9 cellular contexts compared by ENCODE assay signal in the genomic region with DNA sequence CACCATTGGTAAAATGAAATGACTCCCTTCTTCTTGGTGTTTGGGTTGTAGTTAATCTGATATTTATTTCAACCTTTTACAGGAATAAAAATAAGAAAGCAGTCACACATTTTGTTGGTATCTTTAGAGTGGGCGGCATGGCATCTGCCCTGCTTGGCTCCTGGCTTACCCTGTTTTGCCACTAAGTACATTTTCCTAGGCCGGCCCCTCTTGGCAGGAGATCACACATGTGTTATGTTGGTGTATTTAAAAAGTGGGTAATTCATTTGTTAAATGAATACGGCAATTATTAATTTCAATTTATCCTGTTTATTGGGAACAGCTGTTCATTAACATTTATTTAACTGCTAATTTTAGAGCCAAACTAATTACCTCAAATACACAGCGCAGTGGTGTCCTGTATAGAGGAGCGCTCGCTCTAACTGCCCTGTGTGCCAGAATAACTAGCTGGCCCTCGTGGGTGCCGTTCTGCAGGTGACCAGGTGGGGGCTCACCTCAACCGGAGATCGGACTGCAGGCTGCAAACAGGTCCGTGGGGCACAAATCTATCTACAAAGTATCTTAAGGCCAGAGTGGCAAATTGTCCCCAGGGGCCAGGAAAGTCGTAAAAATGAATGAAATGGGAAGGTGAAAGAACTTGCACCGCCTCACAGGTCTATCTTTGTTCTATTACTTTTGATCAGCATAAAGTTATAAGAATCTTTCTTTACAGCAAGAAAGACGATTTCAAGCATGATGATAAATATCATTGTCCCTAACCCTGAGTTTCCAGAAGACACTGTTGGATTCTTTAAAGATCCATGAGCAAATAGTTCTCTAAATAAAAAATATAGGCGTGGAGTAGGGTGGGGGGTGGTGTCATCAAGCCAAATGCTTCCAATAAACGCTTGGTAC. TPM values are rescaled to one million over a fixed set of nuclear protein-coding genes. Genes with fewer than 3 reads are reported as not detected.
DNase-seq lines count a peak whose midpoint lies in the region; ATAC-seq, FAIRE-seq and TF ChIP-seq lines count a peak whose summit lies in the region.
"Had no signal": no experiment of that assay in that cellular context is flagged by ENCODE, and none has a peak within 500 bp of the region (broad histone marks: within the 10 kb centered on the region; RNA-seq: fewer than 3 reads in every experiment).

No MANE protein-coding gene starts in this region.

- CTCF ChIA-PET in IMR-90 (lab: Yijun Ruan, JAX) = interaction anchor here (0.7 to 3.7 kb wide), 6 partner anchors 11 to 1030 kb away, joined by 3 to 17 read pairs (median 4); no protein-coding TSS in a partner anchor

- no peak for TF ChIP-seq POLR2A in IMR-90 (IDR thresholded peaks at IDR 0.05; ENCODE audit: low read depth, low read length)

- no peak overlapping the region for H3K4me2 ChIP-seq in IMR-90 (ENCODE audit: low read depth, low read length)
- H3K4me2 ChIP-seq in parathyroid adenoma (ENCODE audit: low read length) = no peak overlapping the region

- no peaks in the 10 kb centered on the region for H3K36me3 Mint-ChIP-seq in type B pancreatic cell

- in situ Hi-C loops in IMR-90 (cut with MboI; ENCODE audit: low sequenced_read_pairs) = loop anchor here (5.0 to 25.0 kb wide), 4 partner anchors 425 to 1045 kb away; no protein-coding TSS in a partner anchor

- no peak for FAIRE-seq in RCC 7860 (lab: Jason Lieb, UNC)

- TF ChIP-seq RAD21 in IMR-90 (IDR thresholded peaks at IDR 0.05; ENCODE audit: low read length) = peak; percentile 76

- POLR2A ChIA-PET in IMR-90 (lab: Charles Lee; ENCODE audit: unreplicated experiment) = no interaction called here

- H3K9me3 ChIP-seq in IMR-90 (ENCODE audit: control insufficient read depth, insufficient read depth, low read length) (no peaks in the 10 kb centered on the region), parathyroid adenoma (ENCODE audit: control insufficient read depth, low read length) (no peaks in the 10 kb centered on the region)

- H3K9ac ChIP-seq in IMR-90 (ENCODE audit: low read depth, low read length) = no peak overlapping the region
- H3K9ac ChIP-seq in parathyroid adenoma = no peak overlapping the region

- no CpG with 5 or more reads among the region's 16 CpGs for WGBS in IMR-90 (ENCODE audit: extremely low coverage in 2 of 2, insufficient read length in 1 of 2), 2 experiments

- H3K79me2 ChIP-seq in parathyroid adenoma = no peaks in the 10 kb centered on the region

- ATAC-seq in GM21619 (IDR thresholded peaks at IDR 0.05; ENCODE audit: unreplicated experiment) (peak; percentile 96), IMR-90 (ENCODE audit: low read depth) (peak; percentile 95)

- TF ChIP-seq CTCF in IMR-90 (conservative IDR thresholded peaks at IDR 0.05; ENCODE audit: low read depth, low read length) = peak; percentile 76
- peak; percentile 95 for TF ChIP-seq CTCF in fibroblast of villous mesenchyme (IDR thresholded peaks at IDR 0.05; ENCODE audit: insufficient read depth, low read depth, low read length)
- peak; percentile 90 for TF ChIP-seq CTCF in parathyroid adenoma (IDR thresholded peaks at IDR 0.05)
- peak; percentile 92 for TF ChIP-seq CTCF in type B pancreatic cell (conservative IDR thresholded peaks at IDR 0.05)

- H4K5ac ChIP-seq in IMR-90 (ENCODE audit: low read depth, low read length) = no peak overlapping the region

- no peak overlapping the region for H2BK15ac ChIP-seq in IMR-90 (ENCODE audit: low read depth, low read length)

- H3K4me1 ChIP-seq in IMR-90 (ENCODE audit: control insufficient read depth, insufficient read depth, low read length) (no peaks in the 10 kb centered on the region), parathyroid adenoma (no peaks in the 10 kb centered on the region)

- H3K27me3 ChIP-seq in IMR-90 (ENCODE audit: control insufficient read depth, insufficient read depth, low read length) = peaks cover 7% of the 10 kb centered on the region
- H3K27me3 ChIP-seq in parathyroid adenoma (ENCODE audit: control insufficient read depth, insufficient read depth, low read length) = no peaks in the 10 kb centered on the region

- no peak overlapping the region for H3K18ac ChIP-seq in IMR-90 (ENCODE audit: low read depth, low read length)

- peaks cover 5% of the 10 kb centered on the region for H3K4me1 Mint-ChIP-seq in type B pancreatic cell (ENCODE audit: unreplicated experiment)

- H3K36me3 ChIP-seq in IMR-90 (ENCODE audit: control insufficient read depth, insufficient read depth, low read length) (no peaks in the 10 kb centered on the region), parathyroid adenoma (ENCODE audit: control insufficient read depth, insufficient read depth, low read length) (no peaks in the 10 kb centered on the region)

- no peaks in the 10 kb centered on the region; the same call in 1 of the 2 replicates for H3K9me1 ChIP-seq in IMR-90 (ENCODE audit: insufficient read depth, low read length)

- no peak overlapping the region for H3K23ac ChIP-seq in IMR-90 (ENCODE audit: low read depth, low read length)

- H3K9me3 Mint-ChIP-seq in type B pancreatic cell = no peaks in the 10 kb centered on the region

- no peak overlapping the region for H2AK9ac ChIP-seq in IMR-90 (replicated peaks; ENCODE audit: low read depth, low read length, poor library complexity)

- no peak overlapping the region for H3K27ac Mint-ChIP-seq in type B pancreatic cell

- peak overlapping the region; percentile 36 for H2AFZ ChIP-seq in IMR-90 (replicated peaks; ENCODE audit: low read length, poor library complexity)
- peak overlapping the region; percentile 18 for H2AFZ ChIP-seq in parathyroid adenoma

- peaks cover 15% of the 10 kb centered on the region for H3K27me3 Mint-ChIP-seq in type B pancreatic cell

- no peak overlapping the region for H4K91ac ChIP-seq in IMR-90 (ENCODE audit: insufficient read depth, low read depth, low read length)

- no peak overlapping the region for H3K56ac ChIP-seq in IMR-90 (ENCODE audit: extremely low read depth, insufficient read depth, low read length)

- no peaks in the 10 kb centered on the region for H4K20me1 ChIP-seq in IMR-90 (ENCODE audit: insufficient read depth, low read length)

- no peak overlapping the region for H2BK20ac ChIP-seq in IMR-90 (ENCODE audit: low read depth, low read length)

- no peak overlapping the region for H3K14ac ChIP-seq in IMR-90 (replicated peaks; ENCODE audit: low read depth, low read length)

- intact Hi-C loops in IMR-90 (cut with micrococcal nuclease) = loop anchor here (1.0 to 10.0 kb wide), 3 partner anchors 424 to 1033 kb away; no protein-coding TSS in a partner anchor

- no peak overlapping the region for H3K4ac ChIP-seq in IMR-90 (ENCODE audit: low read depth, low read length)

- H3K27ac ChIP-seq in IMR-90 (ENCODE audit: insufficient read depth, low read length) = no peak overlapping the region
- no peak overlapping the region for H3K27ac ChIP-seq in parathyroid adenoma
- H3K27ac ChIP-seq: epithelial cell of prostate had no signal

- H2BK5ac ChIP-seq in IMR-90 (ENCODE audit: low read depth, low read length, poor library complexity, severe bottlenecking) = no peak overlapping the region

- no peak overlapping the region for H3K4me3 Mint-ChIP-seq in type B pancreatic cell

- H2AK5ac ChIP-seq in IMR-90 (ENCODE audit: low read depth, low read length) = no peak overlapping the region

- BruUV-seq in IMR-90 (replicated peaks; lab: Mats Ljungman, UMichigan) = no TSS peak

- H2BK120ac ChIP-seq in IMR-90 (ENCODE audit: low read depth, low read length) = no peak overlapping the region

- H4K8ac ChIP-seq in IMR-90 (ENCODE audit: low read depth in 2 of 2, low read length in 2 of 2) = no peak overlapping the region

- H3K79me1 ChIP-seq in IMR-90 (ENCODE audit: low read depth in 1 of 2, low read length in 2 of 2) = no peaks in the 10 kb centered on the region

- peak; percentile 78 for DNase-seq in Daoy (ENCODE audit: low read depth)
- peak; percentile 47 for DNase-seq in IMR-90
- peak; percentile 44 for DNase-seq in RCC 7860 (ENCODE audit: low spot score)
- DNase-seq in activated T-helper 1 cell treated with anti-CD3 and anti-CD28 coated beads, Interleukin-2, amount 50 U/mL, for 16 hours (ENCODE audit: low read depth in 1 of 2, low spot score in 1 of 2) = peak; percentile 36 to 43
- peak; percentile 59 for DNase-seq in fibroblast of villous mesenchyme (ENCODE audit: low read depth)
- peak; percentile 81 for DNase-seq in type B pancreatic cell (ENCODE audit: extremely low spot score, unreplicated experiment)

- H3K4me3 ChIP-seq in IMR-90 (ENCODE audit: insufficient read depth, low read depth, low read length) (no peak overlapping the region), fibroblast of villous mesenchyme (ENCODE audit: low read depth, low read length) (no peak overlapping the region), parathyroid adenoma (ENCODE audit: low read depth, low read length) (no peak overlapping the region)

- dilution Hi-C loops in IMR-90 (cut with HindIII; ENCODE audit: low sequenced_read_pairs, unreplicated experiment) = loop anchor here (25.0 kb wide), 1 partner anchor 420 kb away; no protein-coding TSS in a partner anchor

TF ChIP-seq in IMR-90, 13 proteins besides CTCF, POLR2A, EP300 and RAD21:
- TF ChIP-seq NFE2L2 (IDR thresholded peaks at IDR 0.05; ENCODE audit: low read depth, low read length) = no peak
- no peak for TF ChIP-seq MAZ (IDR thresholded peaks at IDR 0.05; ENCODE audit: borderline replicate concordance, low read depth, low read length)
- peak; percentile 71 for TF ChIP-seq SMC3 (IDR thresholded peaks at IDR 0.05; ENCODE audit: low read depth, low read length)

RNA-seq across cellular contexts. Expression of gene GPR151, which starts 26.2 kb away (rescaled TPM):
- total RNA-seq in Daoy (2014; rRNA removed; shearing (Covaris generic)) = not detected in 2 replicates
- not detected in 2 replicates for total RNA-seq in IMR-90 (2012; rRNA removed)
- polyA plus RNA-seq in IMR-90 (2012; rRNA removed) = not detected in 2 replicates
- not detected in 2 replicates for polyA plus RNA-seq in IMR-90 (2012; cell fraction: cytosol; rRNA removed)
- not detected in 2 replicates for polyA plus RNA-seq in IMR-90 (2012; cell fraction: nucleus; rRNA removed; ENCODE audit: low replicate concordance)
- total RNA-seq in fibroblast of villous mesenchyme = not detected in 2 replicates
- not detected in 2 replicates for total RNA-seq in type B pancreatic cell (ENCODE audit: low replicate concordance)
